28 cellular contexts compared by ENCODE assay signal in genomic region chr11:84830372-84830771, GRCh38.
"Had no signal": no experiment of that assay in that cellular context is flagged by ENCODE, and none has a peak within 500 bp of the region (broad histone marks: within the 10 kb centered on the region; RNA-seq: fewer than 3 reads in every experiment).

No MANE protein-coding gene starts in this region.

- H3K9ac ChIP-seq: neural progenitor cell had no signal

- H3K4me3 ChIP-seq: left lung, lower lobe of right lung, neural progenitor cell, ovary, skin epidermis, stomach, testis, thyroid gland, transverse colon, upper lobe of left lung, vagina had no signal

- H3K4me3 Mint-ChIP-seq: immature natural killer cell; naive thymus-derived CD8-positive, alpha-beta T cell; nephron progenitor cell; neural progenitor cell; stimulated activated naive B cell treated with anti-CD40 and anti-IgM and Interleukin-4, amounts not matched to agents 10 μg/mL and 1 μg/mL and 100 μg/mL, for 72 hours had no signal

- DNase-seq: hypothalamus; immature natural killer cell; kidney; left colon; left lung; lower lobe of right lung; mammary epithelial cell; mesenchymal stem cell; naive thymus-derived CD8-positive, alpha-beta T cell; nephron progenitor cell; ovary; retina; right cardiac atrium; stimulated activated CD4-positive, alpha-beta T cell treated with anti-CD3 and anti-CD28 coated beads, Interleukin-12 subunit alpha, Interleukin-12 subunit beta, amount 100 ng/mL, for 4 hours; stimulated activated CD4-positive, alpha-beta T cell treated with anti-CD3 and anti-CD28 coated beads, Interleukin-15, amount 100 ng/mL, for 24 hours; stimulated activated CD4-positive, alpha-beta T cell treated with anti-CD3 and anti-CD28 coated beads, Interleukin-2, amount 100 ng/mL, for 24 hours; stimulated activated CD4-positive, alpha-beta T cell treated with anti-CD3 and anti-CD28 coated beads, Interleukin-4, amount 100 ng/mL, for 1 hour; stimulated activated naive B cell treated with anti-CD40 and anti-IgM and Interleukin-4, amounts not matched to agents 10 μg/mL and 1 μg/mL and 100 μg/mL, for 72 hours; stimulated activated naive CD8-positive, alpha-beta T cell treated with anti-CD3 and anti-CD28 coated beads, Interleukin-15, Interleukin-2, amounts not matched to agents 100 U/mL and 50 U/mL, for 24 hours; stomach; testis; thyroid gland; transverse colon; upper lobe of left lung had no signal

- H3K27ac ChIP-seq: left lung, lower lobe of right lung, neural progenitor cell, ovary, skin epidermis, stomach, testis, thyroid gland, transverse colon, upper lobe of left lung, vagina had no signal

- H3K27me3 ChIP-seq: left lung, neural progenitor cell, ovary, stomach, testis, thyroid gland, transverse colon, upper lobe of left lung, vagina had no signal

- H3K9me3 ChIP-seq: left lung, lower lobe of right lung, ovary, stomach, testis, thyroid gland, transverse colon, upper lobe of left lung, vagina had no signal

- H3K36me3 Mint-ChIP-seq: immature natural killer cell; naive thymus-derived CD8-positive, alpha-beta T cell; neural progenitor cell; stimulated activated naive B cell treated with anti-CD40 and anti-IgM and Interleukin-4, amounts not matched to agents 10 μg/mL and 1 μg/mL and 100 μg/mL, for 72 hours had no signal

- H3K4me2 ChIP-seq: neural progenitor cell had no signal

- H3K4me1 ChIP-seq: left lung, lower lobe of right lung, neural progenitor cell, stomach, testis, upper lobe of left lung, vagina had no signal

- H3K27me3 Mint-ChIP-seq: progenitor cell of endocrine pancreas; stimulated activated naive B cell treated with anti-CD40 and anti-IgM and Interleukin-4, amounts not matched to agents 10 μg/mL and 1 μg/mL and 100 μg/mL, for 72 hours had no signal

- H3K4me1 Mint-ChIP-seq: immature natural killer cell; naive thymus-derived CD8-positive, alpha-beta T cell; stimulated activated naive B cell treated with anti-CD40 and anti-IgM and Interleukin-4, amounts not matched to agents 10 μg/mL and 1 μg/mL and 100 μg/mL, for 72 hours had no signal

- H3K9me3 Mint-ChIP-seq: nephron progenitor cell; neural progenitor cell; stimulated activated naive B cell treated with anti-CD40 and anti-IgM and Interleukin-4, amounts not matched to agents 10 μg/mL and 1 μg/mL and 100 μg/mL, for 72 hours had no signal

- H2AFZ ChIP-seq: neural progenitor cell had no signal

- H3K36me3 ChIP-seq: left lung, lower lobe of right lung, neural progenitor cell, ovary, stomach, thyroid gland, transverse colon, upper lobe of left lung, vagina had no signal

- H3K27ac Mint-ChIP-seq: immature natural killer cell; naive thymus-derived CD8-positive, alpha-beta T cell; nephron progenitor cell; neural progenitor cell; progenitor cell of endocrine pancreas; stimulated activated naive B cell treated with anti-CD40 and anti-IgM and Interleukin-4, amounts not matched to agents 10 μg/mL and 1 μg/mL and 100 μg/mL, for 72 hours had no signal
